15 cellular contexts compared by ENCODE assay signal in the genomic region with DNA sequence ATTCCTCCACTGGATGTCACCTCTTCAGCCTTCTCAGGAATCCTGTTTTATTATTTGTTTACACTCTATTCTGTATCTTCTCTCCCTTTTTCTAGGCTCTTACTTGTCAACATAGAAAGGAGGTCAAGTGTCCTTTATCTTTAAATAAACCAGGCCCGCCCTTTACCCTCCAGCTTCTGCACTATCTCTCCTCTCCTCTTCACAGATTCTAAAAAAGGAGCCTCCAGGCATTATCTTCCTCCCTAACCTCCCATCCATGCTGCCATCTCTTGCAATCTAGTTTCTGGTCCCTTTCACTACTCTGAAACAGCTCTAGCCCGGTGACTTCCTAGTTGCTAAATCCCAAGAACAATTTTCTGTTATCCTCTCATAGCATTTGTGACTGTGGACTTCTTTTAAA.
"Had no signal": no experiment of that assay in that cellular context is flagged by ENCODE, and none has a peak within 500 bp of the region (broad histone marks: within the 10 kb centered on the region; RNA-seq: fewer than 3 reads in every experiment).

No MANE protein-coding gene starts in this region.

- ATAC-seq: activated T-cell treated with anti-CD3 and anti-CD28 coated beads, Interleukin-2, amount 50 U/mL, for 72 hours; left lobe of liver; naive thymus-derived CD4-positive, alpha-beta T cell; stimulated activated naive B cell treated with anti-CD40 and anti-IgM and Interleukin-4, amounts not matched to agents 10 μg/mL and 1 μg/mL and 100 μg/mL, for 72 hours had no signal

- H3K27ac ChIP-seq: VCaP had no signal

- DNase-seq: activated CD4-positive, CD25-positive, alpha-beta regulatory T cell treated with anti-CD3 and anti-CD28 coated beads, Interleukin-2, amount 50 U/mL, for 72 hours; activated effector memory CD4-positive, alpha-beta T cell treated with anti-CD3 and anti-CD28 coated beads, Interleukin-2, amount 50 U/mL, for 16 hours; activated naive CD4-positive, alpha-beta T cell treated with anti-CD3 and anti-CD28 coated beads, Interleukin-2, amount 50 U/mL, for 16 hours; activated T-cell treated with anti-CD3 and anti-CD28 coated beads, Interleukin-2, amount 50 U/mL, for 72 hours; aorta; effector memory CD4-positive, alpha-beta T cell; foreskin fibroblast; hypothalamus; naive thymus-derived CD4-positive, alpha-beta T cell; nucleus accumbens; stimulated activated naive B cell treated with anti-CD40 and anti-IgM and Interleukin-4, amounts not matched to agents 10 μg/mL and 1 μg/mL and 100 μg/mL, for 72 hours; T-helper 1 cell; T-helper 9 cell had no signal
